7 cellular contexts compared by ENCODE assay signal in the genomic region with DNA sequence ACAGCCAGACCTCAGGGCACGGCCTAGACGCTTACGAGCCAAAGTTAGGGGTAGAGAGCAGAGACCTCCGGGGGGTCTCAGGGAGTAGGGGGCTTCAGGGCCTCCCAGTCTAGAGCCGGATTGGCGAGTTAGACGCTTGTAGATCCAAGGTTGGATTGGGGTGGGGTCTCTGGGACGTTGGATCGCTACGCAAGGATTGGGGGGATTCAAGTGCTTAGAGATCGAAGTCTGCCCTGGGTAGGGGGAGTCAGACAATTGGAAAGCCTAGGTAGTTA. TPM values are rescaled to one million over a fixed set of nuclear protein-coding genes. Genes with fewer than 3 reads are reported as not detected.
A peak's percentile ranks its signal among the peaks of the same experiment; 100 is the strongest.
DNase-seq lines count a peak whose midpoint lies in the region; ATAC-seq and TF ChIP-seq lines count a peak whose summit lies in the region.

No MANE protein-coding gene starts in this region.

- H3K36me3 ChIP-seq in SJSA1 (peaks cover 45% of the 10 kb centered on the region), parathyroid adenoma (ENCODE audit: control insufficient read depth, insufficient read depth, low read length) (no peaks in the 10 kb centered on the region)

- peak overlapping the region; percentile 65 for H3K9ac ChIP-seq in parathyroid adenoma

- ATAC-seq in HG03378 (IDR thresholded peaks at IDR 0.05; ENCODE audit: unreplicated experiment) (no peak), GM18520 (IDR thresholded peaks at IDR 0.05; ENCODE audit: unreplicated experiment) (no peak)

- H3K27me3 ChIP-seq in HL-60 (ENCODE audit: insufficient read depth, poor library complexity, severe bottlenecking), result no peaks in the 10 kb centered on the region
- H3K27me3 ChIP-seq in SJSA1 (replicated peaks), result no peaks in the 10 kb centered on the region
- no peaks in the 10 kb centered on the region for H3K27me3 ChIP-seq in parathyroid adenoma (ENCODE audit: control insufficient read depth, insufficient read depth, low read length)

- peak overlapping the region; percentile 98 for H2AFZ ChIP-seq in parathyroid adenoma

- TF ChIP-seq CTCF in HL-60 (IDR thresholded peaks at IDR 0.05; ENCODE audit: insufficient read depth, low read length), result no peak
- no peak for TF ChIP-seq CTCF in fibroblast of mammary gland (conservative IDR thresholded peaks at IDR 0.05; ENCODE audit: control insufficient read depth, insufficient read depth, low read depth, low read length)
- TF ChIP-seq CTCF in parathyroid adenoma (IDR thresholded peaks at IDR 0.05), result no peak

- H3K27ac ChIP-seq in HL-60 (replicated peaks) (peak overlapping the region; percentile 91), SJSA1 (peak overlapping the region; percentile 85), parathyroid adenoma (peak overlapping the region; percentile 89)

- H3K9me3 ChIP-seq in SJSA1 (replicated peaks) (no peaks in the 10 kb centered on the region), parathyroid adenoma (ENCODE audit: control insufficient read depth, low read length) (no peaks in the 10 kb centered on the region)

- peaks cover 26% of the 10 kb centered on the region for H3K4me1 ChIP-seq in SJSA1 (replicated peaks)
- peaks cover 9% of the 10 kb centered on the region for H3K4me1 ChIP-seq in parathyroid adenoma

- H3K4me3 ChIP-seq in HL-60 (replicated peaks; ENCODE audit: insufficient read depth, low read length), result peak overlapping the region; percentile 100
- H3K4me3 ChIP-seq in SJSA1, result peak overlapping the region; percentile 75
- H3K4me3 ChIP-seq in fibroblast of mammary gland (ENCODE audit: control insufficient read depth, low read depth, low read length), result peak overlapping the region; percentile 96
- H3K4me3 ChIP-seq in parathyroid adenoma (ENCODE audit: low read depth, low read length), result peak overlapping the region; percentile 85

- H3K79me2 ChIP-seq in parathyroid adenoma, result peaks cover 28% of the 10 kb centered on the region

- peak overlapping the region; percentile 98 for H3K4me2 ChIP-seq in parathyroid adenoma (ENCODE audit: low read length)

- DNase-seq in HL-60 (ENCODE audit: low read depth in 1 of 2, low spot score in 1 of 2) (no peak), SJSA1 (ENCODE audit: low read depth in 1 of 2, low spot score in 2 of 2) (no peak), fibroblast of mammary gland (ENCODE audit: low read depth) (no peak)
- DNase-seq in stimulated activated naive CD4-positive, alpha-beta T cell (lab: John Stamatoyannopoulos, UW), result no peak

RNA-seq across cellular contexts. Expression of gene STX16, which starts 0.4 kb away (rescaled TPM):
- total RNA-seq in SJSA1 (2014; rRNA removed; shearing (Covaris generic)), result 26.2 and 32.7 TPM in 2 replicates

RNA-seq across cellular contexts. Expression of gene NPEPL1, which starts 41.1 kb away (rescaled TPM):
- total RNA-seq in SJSA1 (2014; rRNA removed; shearing (Covaris generic)), result 6.8 and 7.7 TPM in 2 replicates
